25 cellular contexts compared by ENCODE assay signal in the genomic region with DNA sequence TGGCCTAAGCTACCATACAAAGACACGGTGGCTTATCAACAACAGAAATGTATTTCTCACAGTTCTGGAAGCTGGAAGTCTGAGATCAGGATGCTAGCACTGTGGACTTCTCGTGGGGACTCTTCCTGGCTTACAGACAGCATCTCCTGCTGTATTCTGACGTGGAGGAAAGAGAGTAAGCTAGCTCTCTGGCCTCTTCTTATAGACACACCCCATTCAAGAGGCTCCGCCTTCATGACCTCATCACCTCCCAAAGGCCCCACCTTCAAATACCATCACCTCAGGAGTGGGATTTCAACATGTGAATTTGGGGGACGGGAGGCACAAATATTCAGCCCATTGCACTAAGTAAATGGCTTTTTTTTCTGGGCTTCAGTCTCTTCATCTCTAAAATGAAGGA. TPM values are rescaled to one million over a fixed set of nuclear protein-coding genes. Genes with fewer than 3 reads are reported as not detected.
DNase-seq lines count a peak whose midpoint lies in the region; ATAC-seq and TF ChIP-seq lines count a peak whose summit lies in the region.
"Had no signal": no experiment of that assay in that cellular context is flagged by ENCODE, and none has a peak within 500 bp of the region (broad histone marks: within the 10 kb centered on the region; RNA-seq: fewer than 3 reads in every experiment).

No MANE protein-coding gene starts in this region.

- intact Hi-C loops in right cardiac atrium (cut with DNase I) (no loop called here), esophagus muscularis mucosa (cut with DNase I) (loop anchor here (5.0 kb wide), 1 partner anchor 56 kb away; no protein-coding TSS in a partner anchor), sigmoid colon (cut with DNase I) (no loop called here)

- WGBS in right cardiac atrium = 60% methylated on average over 5 of the region's 5 CpGs
- 81% methylated on average over 5 of the region's 5 CpGs for WGBS in esophagus muscularis mucosa
- WGBS in sigmoid colon, 2 donors = 74 to 87% methylated on average over 5 of the region's 5 CpGs

- H3K4me3 ChIP-seq in right atrium auricular region (no peak overlapping the region), right cardiac atrium (ENCODE audit: low read length) (no peak overlapping the region), esophagus muscularis mucosa (no peak overlapping the region), sigmoid colon (no peak overlapping the region)
- H3K4me3 ChIP-seq: psoas muscle, SJSA1 had no signal

- no peaks in the 10 kb centered on the region for H3K4me1 Mint-ChIP-seq in activated CD4-positive, alpha-beta memory T cell treated with anti-CD3 and anti-CD28 coated beads, Interleukin-2, amount 10 ng/mL, durations not matched to agents 7 days and 5 days

- CTCF ChIA-PET in activated CD4-positive, alpha-beta memory T cell treated with anti-CD3 and anti-CD28 coated beads, Interleukin-2, amount 10 ng/mL, durations not matched to agents 7 days and 5 days (lab: Charles Lee) = no interaction called here

- H3K27me3 Mint-ChIP-seq in activated CD4-positive, alpha-beta memory T cell treated with anti-CD3 and anti-CD28 coated beads, Interleukin-2, amount 10 ng/mL, durations not matched to agents 7 days and 5 days = no peaks in the 10 kb centered on the region
- H3K27me3 Mint-ChIP-seq: stimulated activated naive CD8-positive, alpha-beta T cell treated with anti-CD3 and anti-CD28 coated beads, Interleukin-15, Interleukin-2, amounts not matched to agents 100 ng/mL and 50 ng/mL, for 24 hours had no signal

- H3K27me3 ChIP-seq in right atrium auricular region = no peaks in the 10 kb centered on the region
- H3K27me3 ChIP-seq in right cardiac atrium (ENCODE audit: control insufficient read depth, insufficient read depth) = no peaks in the 10 kb centered on the region
- no peaks in the 10 kb centered on the region for H3K27me3 ChIP-seq in esophagus muscularis mucosa
- H3K27me3 ChIP-seq in sigmoid colon = no peaks in the 10 kb centered on the region
- H3K27me3 ChIP-seq: SJSA1 had no signal

- no peaks in the 10 kb centered on the region for H3K9me3 ChIP-seq in right atrium auricular region
- H3K9me3 ChIP-seq in right cardiac atrium (ENCODE audit: control insufficient read depth, low read length) = no peaks in the 10 kb centered on the region
- H3K9me3 ChIP-seq in esophagus muscularis mucosa = no peaks in the 10 kb centered on the region
- H3K9me3 ChIP-seq in sigmoid colon = no peaks in the 10 kb centered on the region
- H3K9me3 ChIP-seq: psoas muscle, SJSA1 had no signal

- POLR2A ChIA-PET in activated CD4-positive, alpha-beta memory T cell treated with anti-CD3 and anti-CD28 coated beads, Interleukin-2, amount 10 ng/mL, durations not matched to agents 7 days and 5 days (lab: Charles Lee) = interaction anchor here (1.0 kb wide), 1 partner anchor 45 kb away, joined by 3 read pairs; no protein-coding TSS in a partner anchor

- H3K36me3 ChIP-seq in right atrium auricular region = no peaks in the 10 kb centered on the region
- no peaks in the 10 kb centered on the region for H3K36me3 ChIP-seq in esophagus muscularis mucosa
- no peaks in the 10 kb centered on the region for H3K36me3 ChIP-seq in sigmoid colon
- H3K36me3 ChIP-seq: SJSA1 had no signal

- H3K27ac ChIP-seq in right atrium auricular region (peak overlapping the region; percentile 46 to 58), right cardiac atrium (ENCODE audit: low read length) (no peak overlapping the region), esophagus muscularis mucosa (replicated peaks in 1 of 4) (peak overlapping the region; percentile 42 to 63 (median 46)), sigmoid colon (peak overlapping the region; percentile 53 to 61 (median 59))
- H3K27ac ChIP-seq: psoas muscle, SJSA1 had no signal

- no peak for TF ChIP-seq POLR2A in esophagus muscularis mucosa (IDR thresholded peaks at IDR 0.05; ENCODE audit: low read depth)
- no peak for TF ChIP-seq POLR2A in sigmoid colon (IDR thresholded peaks at IDR 0.05)

- no peaks in the 10 kb centered on the region for H3K36me3 Mint-ChIP-seq in activated CD4-positive, alpha-beta memory T cell treated with anti-CD3 and anti-CD28 coated beads, Interleukin-2, amount 10 ng/mL, durations not matched to agents 7 days and 5 days (ENCODE audit: low read depth)

- TF ChIP-seq CTCF in right atrium auricular region (IDR thresholded peaks at IDR 0.05) = no peak
- TF ChIP-seq CTCF in esophagus muscularis mucosa (IDR thresholded peaks at IDR 0.05) = no peak
- TF ChIP-seq CTCF in sigmoid colon (IDR thresholded peaks at IDR 0.05) = no peak

- DNase-seq in right atrium auricular region (ENCODE audit: low spot score) (no peak), right cardiac atrium (no peak), esophagus muscularis mucosa (ENCODE audit: extremely low spot score) (no peak), sigmoid colon (no peak)
- no peak for DNase-seq in activated CD4-positive, alpha-beta memory T cell treated with anti-CD3 and anti-CD28 coated beads, Interleukin-2, amount 10 ng/mL, durations not matched to agents 7 days and 5 days
- DNase-seq: activated naive CD4-positive, alpha-beta T cell treated with anti-CD3 and anti-CD28 coated beads for 36 hours; activated T-cell treated with anti-CD3 and anti-CD28 coated beads, Interleukin-2, amount 50 U/mL, for 48 hours; DND-41; foreskin melanocyte; left colon; NCI-H1417; NCI-H2081 treated with DMSO at 0.1 percent for 48 hours; NCI-H446; nephron progenitor cell; PC-3; stimulated activated CD4-positive, alpha-beta T cell treated with anti-CD3 and anti-CD28 coated beads, Interleukin-4, amount 100 ng/mL, for 4 hours; T-helper 1 cell had no signal

- no peaks in the 10 kb centered on the region for H3K9me3 Mint-ChIP-seq in activated CD4-positive, alpha-beta memory T cell treated with anti-CD3 and anti-CD28 coated beads, Interleukin-2, amount 10 ng/mL, durations not matched to agents 7 days and 5 days
- H3K9me3 Mint-ChIP-seq: activated naive CD4-positive, alpha-beta T cell treated with anti-CD3 and anti-CD28 coated beads for 36 hours; nephron progenitor cell; stimulated activated naive CD8-positive, alpha-beta T cell treated with anti-CD3 and anti-CD28 coated beads, Interleukin-15, Interleukin-2, amounts not matched to agents 100 ng/mL and 50 ng/mL, for 24 hours had no signal

- H3K4me3 Mint-ChIP-seq in activated CD4-positive, alpha-beta memory T cell treated with anti-CD3 and anti-CD28 coated beads, Interleukin-2, amount 10 ng/mL, durations not matched to agents 7 days and 5 days = no peak overlapping the region
- H3K4me3 Mint-ChIP-seq: activated naive CD4-positive, alpha-beta T cell treated with anti-CD3 and anti-CD28 coated beads for 36 hours; nephron progenitor cell; stimulated activated naive CD8-positive, alpha-beta T cell treated with anti-CD3 and anti-CD28 coated beads, Interleukin-15, Interleukin-2, amounts not matched to agents 100 ng/mL and 50 ng/mL, for 24 hours had no signal

- TF ChIP-seq EP300 in esophagus muscularis mucosa (IDR thresholded peaks at IDR 0.05) (no peak), sigmoid colon (IDR thresholded peaks at IDR 0.05) (no peak)

- H3K4me1 ChIP-seq in right atrium auricular region (peaks cover 0 to 46% of the 10 kb centered on the region in 2 donors), right cardiac atrium (ENCODE audit: control insufficient read depth, insufficient read depth, low read length) (peaks cover 3% of the 10 kb centered on the region), esophagus muscularis mucosa (peaks cover 25 to 62% (median 50%) of the 10 kb centered on the region in 4 donors), sigmoid colon (peaks cover 0 to 42% (median 20%) of the 10 kb centered on the region in 4 donors)
- H3K4me1 ChIP-seq: psoas muscle, SJSA1 had no signal

- ATAC-seq in right cardiac atrium (no peak), GM19395 (IDR thresholded peaks at IDR 0.05; ENCODE audit: unreplicated experiment) (no peak), HG03565 (IDR thresholded peaks at IDR 0.05; ENCODE audit: unreplicated experiment) (no peak), HG03457 (IDR thresholded peaks at IDR 0.05; ENCODE audit: unreplicated experiment) (no peak)
- ATAC-seq: left colon, PC-3 had no signal

- H3K27ac Mint-ChIP-seq in activated CD4-positive, alpha-beta memory T cell treated with anti-CD3 and anti-CD28 coated beads, Interleukin-2, amount 10 ng/mL, durations not matched to agents 7 days and 5 days = no peak overlapping the region
- H3K27ac Mint-ChIP-seq: nephron progenitor cell; stimulated activated naive CD8-positive, alpha-beta T cell treated with anti-CD3 and anti-CD28 coated beads, Interleukin-15, Interleukin-2, amounts not matched to agents 100 ng/mL and 50 ng/mL, for 24 hours had no signal

RNA-seq across cellular contexts. Expression of a gene that starts 27.6 kb away (rescaled TPM):
- total RNA-seq in right atrium auricular region (under 1 TPM; 0.74 to 0.83 TPM), right cardiac atrium (1 to 10 TPM in 3 of 4 donors, under 1 TPM in 1; 0.97 to 2.8 (median 1.9) TPM), esophagus muscularis mucosa (10 to 100 TPM; 45.6 to 83.0 (median 78.8) TPM), sigmoid colon (10 to 100 TPM; 38.6 to 59.8 (median 44.6) TPM)
- polyA plus RNA-seq in right cardiac atrium (1.3 TPM), sigmoid colon (1 to 10 TPM in 2 of 3 donors, under 1 TPM in 1; 0.46 to 6.8 (median 1.2) TPM)
- total RNA-seq in activated CD4-positive, alpha-beta memory T cell treated with anti-CD3 and anti-CD28 coated beads, Interleukin-2, amount 10 ng/mL, durations not matched to agents 7 days and 5 days = not detected
- total RNA-seq: activated CD8-positive, alpha-beta memory T cell treated with anti-CD3 and anti-CD28 coated beads for 36 hours; epithelial cell of proximal tubule; PC-3 had no signal

Comparison
In these comparisons a context has a peak if more than half of its experiments do, and no peak if none do; other contexts are left out.
1. RNA of a gene that starts 27.6 kb away (total RNA-seq): 45.6 to 83.0 TPM in esophagus muscularis mucosa and 38.6 to 59.8 TPM in sigmoid colon; 0.97 to 2.8 TPM in right cardiac atrium, 0.74 to 0.83 TPM in right atrium auricular region and not detected in activated CD4-positive, alpha-beta memory T cell treated with anti-CD3 and anti-CD28 coated beads, Interleukin-2, amount 10 ng/mL, durations not matched to agents 7 days and 5 days; every median in the first group is over 10 times any median in the second.